ENCODE assay signal across 8 cellular contexts in the genomic region with DNA sequence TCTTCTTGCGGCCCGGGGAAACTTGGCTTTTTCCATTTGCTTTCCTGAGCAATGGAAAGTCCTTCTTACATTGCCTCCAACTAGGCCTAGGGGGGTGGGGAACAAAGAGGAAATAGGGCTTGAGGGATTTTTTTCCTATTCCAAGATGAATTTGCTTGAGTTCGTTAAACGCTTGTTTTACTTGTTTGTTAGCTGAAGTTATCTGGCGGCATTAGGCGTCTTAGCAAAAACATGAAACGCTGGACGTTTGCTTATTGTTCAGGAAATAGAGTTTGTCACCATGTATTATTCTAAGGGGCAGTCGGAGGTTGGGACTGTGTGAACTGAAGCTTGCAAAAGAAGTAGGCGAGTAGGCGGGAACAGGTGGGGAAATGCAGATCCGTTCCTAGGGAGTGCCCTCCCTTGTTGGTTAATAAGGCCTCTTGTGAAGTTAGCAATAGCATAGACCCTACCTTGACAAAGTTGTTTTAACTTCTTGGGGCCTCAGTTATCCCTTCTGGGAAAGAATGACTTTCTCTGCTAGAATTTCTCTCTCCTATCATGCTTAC. TPM values are rescaled to one million over a fixed set of nuclear protein-coding genes. Genes with fewer than 3 reads are reported as not detected.
A peak's percentile ranks its signal among the peaks of the same experiment; 100 is the strongest.
DNase-seq lines count a peak whose midpoint lies in the region; ATAC-seq and TF ChIP-seq lines count a peak whose summit lies in the region.

No MANE protein-coding gene starts in this region.

- POLR2A ChIA-PET in CD4-positive, alpha-beta T cell (lab: Charles Lee), result interaction anchor here (0.6 to 1.3 kb wide), 2 partner anchors 66 to 212 kb away, joined by 3 read pairs; no protein-coding TSS in a partner anchor
- POLR2A ChIA-PET in HEK293T (lab: Yijun Ruan, JAX), result interaction anchor here (0.7 to 4.1 kb wide), 6 partner anchors 10 to 316 kb away, joined by 3 to 26 read pairs (median 4); a partner anchor contains a TSS

- H3K27me3 Mint-ChIP-seq in CD4-positive, alpha-beta T cell, result peaks cover 53% of the 10 kb centered on the region
- peaks cover 25 to 32% of the 10 kb centered on the region in 2 donors for H3K27me3 Mint-ChIP-seq in natural killer cell (ENCODE audit: low read depth in 2 of 2)

- TF ChIP-seq CTCF in CD4-positive, alpha-beta T cell (IDR thresholded peaks at IDR 0.05), result no peak
- no peak for TF ChIP-seq CTCF in natural killer cell (IDR thresholded peaks at IDR 0.05)

- no peaks in the 10 kb centered on the region for H3K9me3 ChIP-seq in CD4-positive, alpha-beta T cell (ENCODE audit: control insufficient read depth, low read length)

- CTCF ChIA-PET in CD4-positive, alpha-beta T cell (lab: Charles Lee), result no interaction called here
- CTCF ChIA-PET in HEK293T (lab: Yijun Ruan, JAX), result interaction anchor here (1.0 kb wide), 1 partner anchor 70 kb away, joined by 3 read pairs; no protein-coding TSS in a partner anchor

- no peaks in the 10 kb centered on the region for H3K9me3 Mint-ChIP-seq in CD4-positive, alpha-beta T cell
- no peaks in the 10 kb centered on the region for H3K9me3 Mint-ChIP-seq in natural killer cell

- H3K27ac Mint-ChIP-seq in CD4-positive, alpha-beta T cell, result no peak overlapping the region
- no peak overlapping the region for H3K27ac Mint-ChIP-seq in natural killer cell

- H3K4me1 Mint-ChIP-seq in CD4-positive, alpha-beta T cell (ENCODE audit: low read depth), result peaks cover 23% of the 10 kb centered on the region
- peaks cover 11 to 35% of the 10 kb centered on the region in 2 donors for H3K4me1 Mint-ChIP-seq in natural killer cell

- peaks cover 44% of the 10 kb centered on the region for H3K27me3 ChIP-seq in CD4-positive, alpha-beta T cell (ENCODE audit: control insufficient read depth, insufficient read depth, low read length)

- H3K4me3 Mint-ChIP-seq in CD4-positive, alpha-beta T cell, result peak overlapping the region; percentile 56
- peak overlapping the region; percentile 72 for H3K4me3 Mint-ChIP-seq in natural killer cell

- ATAC-seq in CD4-positive, alpha-beta T cell (ENCODE audit: poor library complexity), result no peak
- no peak for ATAC-seq in natural killer cell
- no peak for ATAC-seq in GM19452 (IDR thresholded peaks at IDR 0.05; ENCODE audit: unreplicated experiment)

- no peaks in the 10 kb centered on the region for H3K36me3 Mint-ChIP-seq in CD4-positive, alpha-beta T cell (ENCODE audit: low read depth)
- no peaks in the 10 kb centered on the region for H3K36me3 Mint-ChIP-seq in natural killer cell

- intact Hi-C loops in CD4-positive, alpha-beta T cell (cut with DNase I, micrococcal nuclease), result loop anchor here (10.0 kb wide), 2 partner anchors 62 to 368 kb away; a partner anchor contains a TSS
- intact Hi-C loops in natural killer cell (cut with micrococcal nuclease), result no loop called here

- H3K27ac ChIP-seq in CD4-positive, alpha-beta T cell (ENCODE audit: low read depth, low read length), result no peak overlapping the region

- no peak for DNase-seq in CD4-positive, alpha-beta T cell
- DNase-seq in HuH-7 (ENCODE audit: low spot score) (peak; percentile 30), cerebellar cortex (ENCODE audit: low spot score) (peak; percentile 29), natural killer cell (no peak), KG1 (lab: John Stamatoyannopoulos, UW) (no peak), HEK293T (ENCODE audit: extremely low spot score) (no peak), COLO829 (ENCODE audit: low spot score) (no peak)

TF ChIP-seq in HEK293T, 16 proteins besides CTCF, POLR2A, EP300 and RAD21:
- TF ChIP-seq FOXM1 (IDR thresholded peaks at IDR 0.05; ENCODE audit: borderline replicate concordance), result no peak
- TF ChIP-seq NFRKB (IDR thresholded peaks at IDR 0.05), result no peak
- TF ChIP-seq TARDBP (IDR thresholded peaks at IDR 0.05), result no peak
- no peak for TF ChIP-seq CTBP1 (IDR thresholded peaks at IDR 0.05; ENCODE audit: borderline replicate concordance)
- TF ChIP-seq, protein P1, sequence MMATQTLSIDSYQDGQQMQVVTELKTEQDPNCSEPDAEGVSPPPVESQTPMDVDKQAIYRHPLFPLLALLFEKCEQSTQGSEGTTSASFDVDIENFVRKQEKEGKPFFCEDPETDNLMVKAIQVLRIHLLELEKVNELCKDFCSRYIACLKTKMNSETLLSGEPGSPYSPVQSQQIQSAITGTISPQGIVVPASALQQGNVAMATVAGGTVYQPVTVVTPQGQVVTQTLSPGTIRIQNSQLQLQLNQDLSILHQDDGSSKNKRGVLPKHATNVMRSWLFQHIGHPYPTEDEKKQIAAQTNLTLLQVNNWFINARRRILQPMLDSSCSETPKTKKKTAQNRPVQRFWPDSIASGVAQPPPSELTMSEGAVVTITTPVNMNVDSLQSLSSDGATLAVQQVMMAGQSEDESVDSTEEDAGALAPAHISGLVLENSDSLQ (IDR thresholded peaks at IDR 0.05), result no peak
- no peak for TF ChIP-seq ZNF384 (IDR thresholded peaks at IDR 0.05)
- no peak for TF ChIP-seq SUZ12 (IDR thresholded peaks at IDR 0.05)
- TF ChIP-seq FOXA1 (IDR thresholded peaks at IDR 0.05), result no peak
- no peak for TF ChIP-seq HDGF (IDR thresholded peaks at IDR 0.05; ENCODE audit: borderline replicate concordance)
- no peak for TF ChIP-seq L3MBTL2 (conservative IDR thresholded peaks at IDR 0.05)
- TF ChIP-seq LEF1 (IDR thresholded peaks at IDR 0.05; ENCODE audit: borderline replicate concordance), result no peak
- TF ChIP-seq BHLHE40 (IDR thresholded peaks at IDR 0.05; ENCODE audit: borderline replicate concordance), result no peak
- no peak for TF ChIP-seq ARNT (IDR thresholded peaks at IDR 0.05)
- no peak for TF ChIP-seq ELF4 (IDR thresholded peaks at IDR 0.05)
- TF ChIP-seq FOXK2 (IDR thresholded peaks at IDR 0.05), result no peak
- TF ChIP-seq SP1 (IDR thresholded peaks at IDR 0.05), result no peak

RNA-seq across cellular contexts. Expression of a gene that starts 1.9 kb away (rescaled TPM):
- not detected for total RNA-seq in CD4-positive, alpha-beta T cell
- total RNA-seq in natural killer cell, result 1 to 10 TPM; 1.3 to 2.2 (median 1.8) TPM

Comparison
In these comparisons a context has a peak if more than half of its experiments do, and no peak if none do; other contexts are left out.
1. DNase-seq: peak in HuH-7 (single experiment) and cerebellar cortex (single experiment); none in CD4-positive, alpha-beta T cell (0 of 10), natural killer cell (single experiment), KG1 (single experiment), HEK293T (single experiment) and COLO829 (single experiment).